In genomic region chr17:72126575-72127486, GRCh38 we compare ENCODE assay signal across 1 cellular context.
TF ChIP-seq lines count a peak whose summit lies in the region.

No MANE protein-coding gene starts in this region.

TF ChIP-seq in HepG2, 621 proteins besides CTCF, POLR2A, EP300 and RAD21 (continued from another document and continues in another):
- TF ChIP-seq FUBP1 (CRISPR knock-in tag; IDR thresholded peaks at IDR 0.05; ENCODE audit: borderline replicate concordance): peak; percentile 92
- peak; percentile 25; the same call in 1 of the 2 replicates for TF ChIP-seq HOMEZ (CRISPR knock-in tag; IDR thresholded peaks at IDR 0.05; ENCODE audit: low read depth)
- TF ChIP-seq NKX3-1 (CRISPR knock-in tag; IDR thresholded peaks at IDR 0.05): no peak
- TF ChIP-seq BORCS8-MEF2B (CRISPR knock-in tag; IDR thresholded peaks at IDR 0.05): 0 out of 2 replicates have a peak, but pooled peaks have one; percentile 30
- no peak for TF ChIP-seq ZNF225 (CRISPR knock-in tag; IDR thresholded peaks at IDR 0.05)
- TF ChIP-seq PAF1 (CRISPR knock-in tag; IDR thresholded peaks at IDR 0.05): peak; percentile 98
- TF ChIP-seq ZNF703 (CRISPR knock-in tag; IDR thresholded peaks at IDR 0.05; ENCODE audit: borderline replicate concordance): 0 out of 2 replicates have a peak, but pooled peaks have one; percentile 83
- peak; percentile 40; the same call in 1 of the 2 replicates for TF ChIP-seq HOXA3 (CRISPR knock-in tag; IDR thresholded peaks at IDR 0.05)
- TF ChIP-seq SAP130 (CRISPR knock-in tag; IDR thresholded peaks at IDR 0.05; ENCODE audit: low read depth): peak; percentile 80
- no peak for TF ChIP-seq CAMTA2 (CRISPR knock-in tag; IDR thresholded peaks at IDR 0.05; ENCODE audit: borderline replicate concordance)
- TF ChIP-seq ZNF704 (CRISPR knock-in tag; IDR thresholded peaks at IDR 0.05; ENCODE audit: borderline replicate concordance): no peak
- TF ChIP-seq, protein P1, sequence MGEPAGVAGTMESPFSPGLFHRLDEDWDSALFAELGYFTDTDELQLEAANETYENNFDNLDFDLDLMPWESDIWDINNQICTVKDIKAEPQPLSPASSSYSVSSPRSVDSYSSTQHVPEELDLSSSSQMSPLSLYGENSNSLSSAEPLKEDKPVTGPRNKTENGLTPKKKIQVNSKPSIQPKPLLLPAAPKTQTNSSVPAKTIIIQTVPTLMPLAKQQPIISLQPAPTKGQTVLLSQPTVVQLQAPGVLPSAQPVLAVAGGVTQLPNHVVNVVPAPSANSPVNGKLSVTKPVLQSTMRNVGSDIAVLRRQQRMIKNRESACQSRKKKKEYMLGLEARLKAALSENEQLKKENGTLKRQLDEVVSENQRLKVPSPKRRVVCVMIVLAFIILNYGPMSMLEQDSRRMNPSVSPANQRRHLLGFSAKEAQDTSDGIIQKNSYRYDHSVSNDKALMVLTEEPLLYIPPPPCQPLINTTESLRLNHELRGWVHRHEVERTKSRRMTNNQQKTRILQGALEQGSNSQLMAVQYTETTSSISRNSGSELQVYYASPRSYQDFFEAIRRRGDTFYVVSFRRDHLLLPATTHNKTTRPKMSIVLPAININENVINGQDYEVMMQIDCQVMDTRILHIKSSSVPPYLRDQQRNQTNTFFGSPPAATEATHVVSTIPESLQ (CRISPR knock-in tag; conservative IDR thresholded peaks at IDR 0.05): no peak
- TF ChIP-seq, protein P2, sequence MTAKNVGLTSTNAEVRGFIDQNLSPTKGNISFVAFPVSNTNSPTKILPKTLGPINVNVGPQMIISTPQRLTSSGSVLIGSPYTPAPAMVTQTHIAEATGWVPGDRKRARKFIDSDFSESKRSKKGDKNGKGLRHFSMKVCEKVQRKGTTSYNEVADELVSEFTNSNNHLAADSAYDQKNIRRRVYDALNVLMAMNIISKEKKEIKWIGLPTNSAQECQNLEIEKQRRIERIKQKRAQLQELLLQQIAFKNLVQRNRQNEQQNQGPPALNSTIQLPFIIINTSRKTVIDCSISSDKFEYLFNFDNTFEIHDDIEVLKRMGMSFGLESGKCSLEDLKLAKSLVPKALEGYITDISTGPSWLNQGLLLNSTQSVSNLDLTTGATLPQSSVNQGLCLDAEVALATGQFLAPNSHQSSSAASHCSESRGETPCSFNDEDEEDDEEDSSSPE (CRISPR knock-in tag; IDR thresholded peaks at IDR 0.05): 0 out of 2 replicates have a peak, but pooled peaks have one; percentile 40
- TF ChIP-seq POLR2AphosphoS5 (IDR thresholded peaks at IDR 0.05; ENCODE audit: low read depth, low read length): peak; percentile 84
- TF ChIP-seq ZMYM3 (CRISPR knock-in tag; IDR thresholded peaks at IDR 0.05): peak; percentile 54; the same call in 1 of the 2 replicates
- no peak for TF ChIP-seq CHD4 (IDR thresholded peaks at IDR 0.05; ENCODE audit: borderline replicate concordance, low read length)
- no peak for TF ChIP-seq ZSCAN20 (CRISPR knock-in tag; IDR thresholded peaks at IDR 0.05; ENCODE audit: borderline replicate concordance)
- no peak for TF ChIP-seq MZF1 (CRISPR knock-in tag; IDR thresholded peaks at IDR 0.05; ENCODE audit: borderline replicate concordance)
- TF ChIP-seq KDM5A (IDR thresholded peaks at IDR 0.05; ENCODE audit: borderline replicate concordance, low read length): no peak
- peak; percentile 40 to 65; a peak in 2 of 4 replicates for TF ChIP-seq MAFK (conservative IDR thresholded peaks at IDR 0.05 in 1 of 2, IDR thresholded peaks at IDR 0.05 in 1 of 2; ENCODE audit: low read length in 2 of 2)
- TF ChIP-seq, protein P3, sequence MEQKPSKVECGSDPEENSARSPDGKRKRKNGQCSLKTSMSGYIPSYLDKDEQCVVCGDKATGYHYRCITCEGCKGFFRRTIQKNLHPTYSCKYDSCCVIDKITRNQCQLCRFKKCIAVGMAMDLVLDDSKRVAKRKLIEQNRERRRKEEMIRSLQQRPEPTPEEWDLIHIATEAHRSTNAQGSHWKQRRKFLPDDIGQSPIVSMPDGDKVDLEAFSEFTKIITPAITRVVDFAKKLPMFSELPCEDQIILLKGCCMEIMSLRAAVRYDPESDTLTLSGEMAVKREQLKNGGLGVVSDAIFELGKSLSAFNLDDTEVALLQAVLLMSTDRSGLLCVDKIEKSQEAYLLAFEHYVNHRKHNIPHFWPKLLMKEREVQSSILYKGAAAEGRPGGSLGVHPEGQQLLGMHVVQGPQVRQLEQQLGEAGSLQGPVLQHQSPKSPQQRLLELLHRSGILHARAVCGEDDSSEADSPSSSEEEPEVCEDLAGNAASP (CRISPR knock-in tag; IDR thresholded peaks at IDR 0.05; ENCODE audit: borderline replicate concordance): peak; percentile 97
- peak; percentile 54; the same call in 1 of the 2 replicates for TF ChIP-seq ZNF331 (CRISPR knock-in tag; IDR thresholded peaks at IDR 0.05)
- TF ChIP-seq MAFF (IDR thresholded peaks at IDR 0.05; ENCODE audit: low read depth, low read length): peak; percentile 71
- TF ChIP-seq FIP1L1 (IDR thresholded peaks at IDR 0.05; ENCODE audit: borderline replicate concordance, insufficient read depth, low read depth, low read length): 0 out of 2 replicates have a peak, but pooled peaks have one; percentile 13
- TF ChIP-seq, protein P4, sequence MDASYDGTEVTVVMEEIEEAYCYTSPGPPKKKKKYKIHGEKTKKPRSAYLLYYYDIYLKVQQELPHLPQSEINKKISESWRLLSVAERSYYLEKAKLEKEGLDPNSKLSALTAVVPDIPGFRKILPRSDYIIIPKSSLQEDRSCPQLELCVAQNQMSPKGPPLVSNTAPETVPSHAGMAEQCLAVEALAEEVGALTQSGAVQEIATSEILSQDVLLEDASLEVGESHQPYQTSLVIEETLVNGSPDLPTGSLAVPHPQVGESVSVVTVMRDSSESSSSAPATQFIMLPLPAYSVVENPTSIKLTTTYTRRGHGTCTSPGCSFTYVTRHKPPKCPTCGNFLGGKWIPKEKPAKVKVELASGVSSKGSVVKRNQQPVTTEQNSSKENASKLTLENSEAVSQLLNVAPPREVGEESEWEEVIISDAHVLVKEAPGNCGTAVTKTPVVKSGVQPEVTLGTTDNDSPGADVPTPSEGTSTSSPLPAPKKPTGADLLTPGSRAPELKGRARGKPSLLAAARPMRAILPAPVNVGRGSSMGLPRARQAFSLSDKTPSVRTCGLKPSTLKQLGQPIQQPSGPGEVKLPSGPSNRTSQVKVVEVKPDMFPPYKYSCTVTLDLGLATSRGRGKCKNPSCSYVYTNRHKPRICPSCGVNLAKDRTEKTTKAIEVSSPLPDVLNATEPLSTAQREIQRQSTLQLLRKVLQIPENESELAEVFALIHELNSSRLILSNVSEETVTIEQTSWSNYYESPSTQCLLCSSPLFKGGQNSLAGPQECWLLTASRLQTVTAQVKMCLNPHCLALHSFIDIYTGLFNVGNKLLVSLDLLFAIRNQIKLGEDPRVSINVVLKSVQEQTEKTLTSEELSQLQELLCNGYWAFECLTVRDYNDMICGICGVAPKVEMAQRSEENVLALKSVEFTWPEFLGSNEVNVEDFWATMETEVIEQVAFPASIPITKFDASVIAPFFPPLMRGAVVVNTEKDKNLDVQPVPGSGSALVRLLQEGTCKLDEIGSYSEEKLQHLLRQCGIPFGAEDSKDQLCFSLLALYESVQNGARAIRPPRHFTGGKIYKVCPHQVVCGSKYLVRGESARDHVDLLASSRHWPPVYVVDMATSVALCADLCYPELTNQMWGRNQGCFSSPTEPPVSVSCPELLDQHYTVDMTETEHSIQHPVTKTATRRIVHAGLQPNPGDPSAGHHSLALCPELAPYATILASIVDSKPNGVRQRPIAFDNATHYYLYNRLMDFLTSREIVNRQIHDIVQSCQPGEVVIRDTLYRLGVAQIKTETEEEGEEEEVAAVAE (CRISPR knock-in tag; IDR thresholded peaks at IDR 0.05; ENCODE audit: borderline replicate concordance): 0 out of 2 replicates have a peak, but pooled peaks have one; percentile 44
- TF ChIP-seq ARID3A (IDR thresholded peaks at IDR 0.05; ENCODE audit: low read depth, low read length): peak; percentile 59
- TF ChIP-seq ZBTB44 (CRISPR knock-in tag; IDR thresholded peaks at IDR 0.05): 0 out of 2 replicates have a peak, but pooled peaks have one; percentile 49
- TF ChIP-seq ZC3H4 (CRISPR knock-in tag; IDR thresholded peaks at IDR 0.05; ENCODE audit: borderline replicate concordance): 0 out of 2 replicates have a peak, but pooled peaks have one; percentile 28
- 0 out of 2 replicates have a peak, but pooled peaks have one; percentile 28 for TF ChIP-seq NFYC (CRISPR knock-in tag; IDR thresholded peaks at IDR 0.05)
- TF ChIP-seq GATA4 (IDR thresholded peaks at IDR 0.05; ENCODE audit: borderline replicate concordance, low read depth): no peak
- 0 out of 2 replicates have a peak, but pooled peaks have one; percentile 55 for TF ChIP-seq TGIF2 (CRISPR knock-in tag; IDR thresholded peaks at IDR 0.05)
